ENCODE assay signal across 1 cellular context in the genomic region with DNA sequence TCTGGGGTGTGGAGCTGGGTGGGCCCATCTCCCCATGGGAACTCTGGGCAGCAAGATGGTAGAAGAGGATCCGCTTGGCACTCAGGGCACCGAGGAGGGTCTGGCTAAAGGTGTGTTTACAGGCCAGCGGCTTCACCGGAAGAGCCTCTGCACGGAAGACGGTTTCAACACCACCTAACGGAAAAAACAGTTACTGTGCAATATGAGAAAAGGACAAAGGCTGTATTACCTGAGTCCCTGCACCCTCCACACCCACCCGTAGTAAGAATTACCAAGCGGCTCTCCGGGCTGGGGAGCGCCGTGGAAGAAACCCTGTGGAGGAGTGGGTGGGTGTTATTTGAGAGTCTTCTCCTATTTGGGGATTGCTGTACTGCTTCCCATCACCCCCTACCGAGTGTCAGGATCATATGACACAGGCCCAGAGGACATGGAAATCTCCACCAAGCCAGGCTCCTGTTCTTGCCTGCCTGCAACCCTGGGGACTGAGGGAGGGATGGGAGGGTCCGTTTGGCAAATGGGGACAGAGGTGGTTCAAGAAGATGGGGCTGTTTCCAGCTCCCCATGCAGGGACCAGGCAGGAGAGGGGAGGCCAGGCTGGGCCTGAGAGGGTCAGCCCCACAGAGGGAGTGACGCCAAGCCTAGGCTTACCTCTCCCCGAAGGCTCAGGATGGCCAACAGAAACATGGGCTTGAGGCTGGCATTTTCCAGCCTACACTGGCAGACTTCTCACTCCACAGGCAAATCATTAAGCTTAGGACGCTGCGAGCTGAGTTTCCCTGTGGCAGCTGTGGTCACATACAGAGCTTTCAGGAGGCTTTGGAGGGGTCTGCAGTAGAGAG.
A peak's percentile ranks its signal among the peaks of the same experiment; 100 is the strongest.
TF ChIP-seq lines count a peak whose summit lies in the region.

No MANE protein-coding gene starts in this region.

TF ChIP-seq in HepG2, 621 proteins besides CTCF, POLR2A, EP300 and RAD21 (continued from another document and continues in another):
- TF ChIP-seq, protein P1, sequence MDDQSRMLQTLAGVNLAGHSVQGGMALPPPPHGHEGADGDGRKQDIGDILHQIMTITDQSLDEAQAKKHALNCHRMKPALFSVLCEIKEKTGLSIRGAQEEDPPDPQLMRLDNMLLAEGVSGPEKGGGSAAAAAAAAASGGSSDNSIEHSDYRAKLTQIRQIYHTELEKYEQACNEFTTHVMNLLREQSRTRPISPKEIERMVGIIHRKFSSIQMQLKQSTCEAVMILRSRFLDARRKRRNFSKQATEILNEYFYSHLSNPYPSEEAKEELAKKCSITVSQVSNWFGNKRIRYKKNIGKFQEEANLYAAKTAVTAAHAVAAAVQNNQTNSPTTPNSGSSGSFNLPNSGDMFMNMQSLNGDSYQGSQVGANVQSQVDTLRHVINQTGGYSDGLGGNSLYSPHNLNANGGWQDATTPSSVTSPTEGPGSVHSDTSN (CRISPR knock-in tag; IDR thresholded peaks at IDR 0.05; ENCODE audit: borderline replicate concordance): no peak
- TF ChIP-seq STAT5B (CRISPR knock-in tag; IDR thresholded peaks at IDR 0.05) (no peak), DMAP1 (CRISPR knock-in tag; IDR thresholded peaks at IDR 0.05) (peak; percentile 38; the same call in 1 of the 2 replicates), ZNF333 (CRISPR knock-in tag; IDR thresholded peaks at IDR 0.05; ENCODE audit: borderline replicate concordance) (no peak), THYN1 (CRISPR knock-in tag; IDR thresholded peaks at IDR 0.05; ENCODE audit: borderline replicate concordance, low read depth) (no peak), PRPF4 (IDR thresholded peaks at IDR 0.05; ENCODE audit: low read depth, low read length, poor library complexity, severe bottlenecking) (no peak), EED (CRISPR knock-in tag; IDR thresholded peaks at IDR 0.05) (0 out of 2 replicates have a peak, but pooled peaks have one; percentile 25), SAFB2 (CRISPR knock-in tag; IDR thresholded peaks at IDR 0.05; ENCODE audit: borderline replicate concordance, low read depth) (no peak), ZNF607 (CRISPR knock-in tag; IDR thresholded peaks at IDR 0.05; ENCODE audit: borderline replicate concordance) (no peak), NR2F1 (CRISPR knock-in tag; IDR thresholded peaks at IDR 0.05) (no peak), IKZF1 (IDR thresholded peaks at IDR 0.05) (no peak), ZNF33B (CRISPR knock-in tag; IDR thresholded peaks at IDR 0.05) (0 out of 2 replicates have a peak, but pooled peaks have one; percentile 4), IRF2 (CRISPR knock-in tag; IDR thresholded peaks at IDR 0.05) (0 out of 2 replicates have a peak, but pooled peaks have one; percentile 31), PHB2 (IDR thresholded peaks at IDR 0.05; ENCODE audit: partially characterized antibody) (no peak), JDP2 (CRISPR knock-in tag; IDR thresholded peaks at IDR 0.05; ENCODE audit: borderline replicate concordance) (no peak), ZNF878 (CRISPR knock-in tag; IDR thresholded peaks at IDR 0.05) (no peak), RFX1 (IDR thresholded peaks at IDR 0.05) (no peak), ZNF317 (CRISPR knock-in tag; IDR thresholded peaks at IDR 0.05) (no peak; the same call in 1 of the 2 replicates), RELA (CRISPR knock-in tag; IDR thresholded peaks at IDR 0.05) (no peak), RARG (CRISPR knock-in tag; IDR thresholded peaks at IDR 0.05; ENCODE audit: low read depth) (no peak), SATB2 (CRISPR knock-in tag; IDR thresholded peaks at IDR 0.05) (no peak), SMC3 (IDR thresholded peaks at IDR 0.05; ENCODE audit: low read length) (no peak), FOSL1 (CRISPR knock-in tag; IDR thresholded peaks at IDR 0.05; ENCODE audit: borderline replicate concordance) (no peak), ZKSCAN8 (CRISPR knock-in tag; IDR thresholded peaks at IDR 0.05; ENCODE audit: borderline replicate concordance) (no peak; the same call in 1 of the 2 replicates), FOXA1 (IDR thresholded peaks at IDR 0.05) (no peak), FOXA1 (CRISPR knock-in tag; IDR thresholded peaks at IDR 0.05) (peak; percentile 68), ZSCAN25 (CRISPR knock-in tag; IDR thresholded peaks at IDR 0.05) (peak; percentile 18; the same call in 1 of the 2 replicates), ZNF660 (CRISPR knock-in tag; IDR thresholded peaks at IDR 0.05; ENCODE audit: borderline replicate concordance, low read depth) (no peak), U2AF1 (optimal IDR thresholded peaks at IDR 0.05; ENCODE audit: low read depth, low read length) (no peak), NFRKB (IDR thresholded peaks at IDR 0.05) (no peak), KLF9 (CRISPR knock-in tag; IDR thresholded peaks at IDR 0.05; ENCODE audit: low read depth) (no peak), PITX1 (CRISPR knock-in tag; IDR thresholded peaks at IDR 0.05) (peak; percentile 67), ZNF232 (CRISPR knock-in tag; IDR thresholded peaks at IDR 0.05; ENCODE audit: borderline replicate concordance) (no peak), SMAD3 (CRISPR knock-in tag; IDR thresholded peaks at IDR 0.05) (no peak), TAF15 (IDR thresholded peaks at IDR 0.05; ENCODE audit: low read depth, low read length, poor library complexity, severe bottlenecking) (no peak), MAZ (IDR thresholded peaks at IDR 0.05; ENCODE audit: borderline replicate concordance, low read depth, low read length) (no peak), MAZ (CRISPR knock-in tag; IDR thresholded peaks at IDR 0.05; ENCODE audit: low read depth) (no peak), MBD4 (IDR thresholded peaks at IDR 0.05; ENCODE audit: borderline replicate concordance, low read length) (no peak), HDAC1 (CRISPR knock-in tag; IDR thresholded peaks at IDR 0.05) (peak; percentile 78), NCOR1 (IDR thresholded peaks at IDR 0.05; ENCODE audit: borderline replicate concordance, low read length) (no peak), ZNF430 (CRISPR knock-in tag; IDR thresholded peaks at IDR 0.05) (no peak), ZFP36L2 (CRISPR knock-in tag; IDR thresholded peaks at IDR 0.05) (no peak), SIX4 (CRISPR knock-in tag; IDR thresholded peaks at IDR 0.05) (no peak), ZNF788 (CRISPR knock-in tag; IDR thresholded peaks at IDR 0.05; ENCODE audit: borderline replicate concordance) (0 out of 2 replicates have a peak, but pooled peaks have one; percentile 20)
- TF ChIP-seq, protein P2, sequence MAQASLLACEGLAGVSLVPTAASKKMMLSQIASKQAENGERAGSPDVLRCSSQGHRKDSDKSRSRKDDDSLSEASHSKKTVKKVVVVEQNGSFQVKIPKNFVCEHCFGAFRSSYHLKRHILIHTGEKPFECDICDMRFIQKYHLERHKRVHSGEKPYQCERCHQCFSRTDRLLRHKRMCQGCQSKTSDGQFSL (CRISPR knock-in tag; IDR thresholded peaks at IDR 0.05): no peak
- TF ChIP-seq, protein P3, sequence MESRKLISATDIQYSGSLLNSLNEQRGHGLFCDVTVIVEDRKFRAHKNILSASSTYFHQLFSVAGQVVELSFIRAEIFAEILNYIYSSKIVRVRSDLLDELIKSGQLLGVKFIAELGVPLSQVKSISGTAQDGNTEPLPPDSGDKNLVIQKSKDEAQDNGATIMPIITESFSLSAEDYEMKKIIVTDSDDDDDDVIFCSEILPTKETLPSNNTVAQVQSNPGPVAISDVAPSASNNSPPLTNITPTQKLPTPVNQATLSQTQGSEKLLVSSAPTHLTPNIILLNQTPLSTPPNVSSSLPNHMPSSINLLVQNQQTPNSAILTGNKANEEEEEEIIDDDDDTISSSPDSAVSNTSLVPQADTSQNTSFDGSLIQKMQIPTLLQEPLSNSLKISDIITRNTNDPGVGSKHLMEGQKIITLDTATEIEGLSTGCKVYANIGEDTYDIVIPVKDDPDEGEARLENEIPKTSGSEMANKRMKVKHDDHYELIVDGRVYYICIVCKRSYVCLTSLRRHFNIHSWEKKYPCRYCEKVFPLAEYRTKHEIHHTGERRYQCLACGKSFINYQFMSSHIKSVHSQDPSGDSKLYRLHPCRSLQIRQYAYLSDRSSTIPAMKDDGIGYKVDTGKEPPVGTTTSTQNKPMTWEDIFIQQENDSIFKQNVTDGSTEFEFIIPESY (CRISPR knock-in tag; IDR thresholded peaks at IDR 0.05): no peak
- TF ChIP-seq, protein P4, sequence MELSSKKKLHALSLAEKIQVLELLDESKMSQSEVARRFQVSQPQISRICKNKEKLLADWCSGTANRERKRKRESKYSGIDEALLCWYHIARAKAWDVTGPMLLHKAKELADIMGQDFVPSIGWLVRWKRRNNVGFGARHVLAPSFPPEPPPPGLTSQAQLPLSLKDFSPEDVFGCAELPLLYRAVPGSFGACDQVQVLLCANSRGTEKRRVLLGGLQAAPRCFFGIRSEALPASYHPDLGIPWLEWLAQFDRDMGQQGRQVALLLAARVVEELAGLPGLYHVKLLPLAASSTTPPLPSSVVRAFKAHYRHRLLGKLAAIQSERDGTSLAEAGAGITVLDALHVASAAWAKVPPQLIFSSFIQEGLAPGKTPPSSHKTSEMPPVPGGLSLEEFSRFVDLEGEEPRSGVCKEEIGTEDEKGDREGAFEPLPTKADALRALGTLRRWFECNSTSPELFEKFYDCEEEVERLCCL (CRISPR knock-in tag; IDR thresholded peaks at IDR 0.05; ENCODE audit: borderline replicate concordance): no peak
- TF ChIP-seq, protein P5, sequence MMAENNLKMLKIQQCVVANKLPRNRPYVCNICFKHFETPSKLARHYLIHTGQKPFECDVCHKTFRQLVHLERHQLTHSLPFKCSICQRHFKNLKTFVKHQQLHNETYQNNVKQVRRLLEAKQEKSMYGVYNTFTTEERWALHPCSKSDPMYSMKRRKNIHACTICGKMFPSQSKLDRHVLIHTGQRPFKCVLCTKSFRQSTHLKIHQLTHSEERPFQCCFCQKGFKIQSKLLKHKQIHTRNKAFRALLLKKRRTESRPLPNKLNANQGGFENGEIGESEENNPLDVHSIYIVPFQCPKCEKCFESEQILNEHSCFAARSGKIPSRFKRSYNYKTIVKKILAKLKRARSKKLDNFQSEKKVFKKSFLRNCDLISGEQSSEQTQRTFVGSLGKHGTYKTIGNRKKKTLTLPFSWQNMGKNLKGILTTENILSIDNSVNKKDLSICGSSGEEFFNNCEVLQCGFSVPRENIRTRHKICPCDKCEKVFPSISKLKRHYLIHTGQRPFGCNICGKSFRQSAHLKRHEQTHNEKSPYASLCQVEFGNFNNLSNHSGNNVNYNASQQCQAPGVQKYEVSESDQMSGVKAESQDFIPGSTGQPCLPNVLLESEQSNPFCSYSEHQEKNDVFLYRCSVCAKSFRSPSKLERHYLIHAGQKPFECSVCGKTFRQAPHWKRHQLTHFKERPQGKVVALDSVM (CRISPR knock-in tag; IDR thresholded peaks at IDR 0.05): no peak
- TF ChIP-seq, protein P6, sequence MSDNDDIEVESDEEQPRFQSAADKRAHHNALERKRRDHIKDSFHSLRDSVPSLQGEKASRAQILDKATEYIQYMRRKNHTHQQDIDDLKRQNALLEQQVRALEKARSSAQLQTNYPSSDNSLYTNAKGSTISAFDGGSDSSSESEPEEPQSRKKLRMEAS (IDR thresholded peaks at IDR 0.05): peak; percentile 13; the same call in 1 of the 2 replicates
- TF ChIP-seq, protein P7, sequence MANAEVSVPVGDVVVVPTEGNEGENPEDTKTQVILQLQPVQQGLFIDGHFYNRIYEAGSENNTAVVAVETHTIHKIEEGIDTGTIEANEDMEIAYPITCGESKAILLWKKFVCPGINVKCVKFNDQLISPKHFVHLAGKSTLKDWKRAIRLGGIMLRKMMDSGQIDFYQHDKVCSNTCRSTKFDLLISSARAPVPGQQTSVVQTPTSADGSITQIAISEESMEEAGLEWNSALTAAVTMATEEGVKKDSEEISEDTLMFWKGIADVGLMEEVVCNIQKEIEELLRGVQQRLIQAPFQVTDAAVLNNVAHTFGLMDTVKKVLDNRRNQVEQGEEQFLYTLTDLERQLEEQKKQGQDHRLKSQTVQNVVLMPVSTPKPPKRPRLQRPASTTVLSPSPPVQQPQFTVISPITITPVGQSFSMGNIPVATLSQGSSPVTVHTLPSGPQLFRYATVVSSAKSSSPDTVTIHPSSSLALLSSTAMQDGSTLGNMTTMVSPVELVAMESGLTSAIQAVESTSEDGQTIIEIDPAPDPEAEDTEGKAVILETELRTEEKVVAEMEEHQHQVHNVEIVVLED (CRISPR knock-in tag; IDR thresholded peaks at IDR 0.05; ENCODE audit: borderline replicate concordance): no peak
- TF ChIP-seq, protein P8, sequence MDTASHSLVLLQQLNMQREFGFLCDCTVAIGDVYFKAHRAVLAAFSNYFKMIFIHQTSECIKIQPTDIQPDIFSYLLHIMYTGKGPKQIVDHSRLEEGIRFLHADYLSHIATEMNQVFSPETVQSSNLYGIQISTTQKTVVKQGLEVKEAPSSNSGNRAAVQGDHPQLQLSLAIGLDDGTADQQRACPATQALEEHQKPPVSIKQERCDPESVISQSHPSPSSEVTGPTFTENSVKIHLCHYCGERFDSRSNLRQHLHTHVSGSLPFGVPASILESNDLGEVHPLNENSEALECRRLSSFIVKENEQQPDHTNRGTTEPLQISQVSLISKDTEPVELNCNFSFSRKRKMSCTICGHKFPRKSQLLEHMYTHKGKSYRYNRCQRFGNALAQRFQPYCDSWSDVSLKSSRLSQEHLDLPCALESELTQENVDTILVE (CRISPR knock-in tag; IDR thresholded peaks at IDR 0.05): no peak
- TF ChIP-seq, protein P9, sequence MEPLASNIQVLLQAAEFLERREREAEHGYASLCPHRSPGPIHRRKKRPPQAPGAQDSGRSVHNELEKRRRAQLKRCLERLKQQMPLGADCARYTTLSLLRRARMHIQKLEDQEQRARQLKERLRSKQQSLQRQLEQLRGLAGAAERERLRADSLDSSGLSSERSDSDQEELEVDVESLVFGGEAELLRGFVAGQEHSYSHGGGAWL (CRISPR knock-in tag; IDR thresholded peaks at IDR 0.05): no peak
- TF ChIP-seq, protein P10, sequence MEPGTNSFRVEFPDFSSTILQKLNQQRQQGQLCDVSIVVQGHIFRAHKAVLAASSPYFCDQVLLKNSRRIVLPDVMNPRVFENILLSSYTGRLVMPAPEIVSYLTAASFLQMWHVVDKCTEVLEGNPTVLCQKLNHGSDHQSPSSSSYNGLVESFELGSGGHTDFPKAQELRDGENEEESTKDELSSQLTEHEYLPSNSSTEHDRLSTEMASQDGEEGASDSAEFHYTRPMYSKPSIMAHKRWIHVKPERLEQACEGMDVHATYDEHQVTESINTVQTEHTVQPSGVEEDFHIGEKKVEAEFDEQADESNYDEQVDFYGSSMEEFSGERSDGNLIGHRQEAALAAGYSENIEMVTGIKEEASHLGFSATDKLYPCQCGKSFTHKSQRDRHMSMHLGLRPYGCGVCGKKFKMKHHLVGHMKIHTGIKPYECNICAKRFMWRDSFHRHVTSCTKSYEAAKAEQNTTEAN (CRISPR knock-in tag; conservative IDR thresholded peaks at IDR 0.05): no peak
- TF ChIP-seq, protein P11, sequence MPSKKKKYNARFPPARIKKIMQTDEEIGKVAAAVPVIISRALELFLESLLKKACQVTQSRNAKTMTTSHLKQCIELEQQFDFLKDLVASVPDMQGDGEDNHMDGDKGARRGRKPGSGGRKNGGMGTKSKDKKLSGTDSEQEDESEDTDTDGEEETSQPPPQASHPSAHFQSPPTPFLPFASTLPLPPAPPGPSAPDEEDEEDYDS (CRISPR knock-in tag; IDR thresholded peaks at IDR 0.05): peak; percentile 51
- TF ChIP-seq, protein P12, sequence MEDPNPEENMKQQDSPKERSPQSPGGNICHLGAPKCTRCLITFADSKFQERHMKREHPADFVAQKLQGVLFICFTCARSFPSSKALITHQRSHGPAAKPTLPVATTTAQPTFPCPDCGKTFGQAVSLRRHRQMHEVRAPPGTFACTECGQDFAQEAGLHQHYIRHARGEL (CRISPR knock-in tag; IDR thresholded peaks at IDR 0.05): no peak
